In genomic region chr1:30740952-30741894, GRCh38 we compare ENCODE assay signal across 11 cellular contexts. TPM values are rescaled to one million over a fixed set of nuclear protein-coding genes. Genes with fewer than 3 reads are reported as not detected.
A peak's percentile ranks its signal among the peaks of the same experiment; 100 is the strongest.
DNase-seq lines count a peak whose midpoint lies in the region; ATAC-seq and TF ChIP-seq lines count a peak whose summit lies in the region.
"Had no signal": no experiment of that assay in that cellular context is flagged by ENCODE, and none has a peak within 500 bp of the region (broad histone marks: within the 10 kb centered on the region; RNA-seq: fewer than 3 reads in every experiment).

No MANE protein-coding gene starts in this region.

- DNase-seq in DMS53 (lab: John Stamatoyannopoulos, UW): peak; percentile 78
- peak; percentile 21 for DNase-seq in HFF-Myc (ENCODE audit: extremely low read depth, low read depth)
- DNase-seq in activated B cell treated with CpG ODN at 0.5 μM for 24 hours: no peak
- peak; percentile 78 for DNase-seq in kidney tubule cell (ENCODE audit: low spot score)
- DNase-seq in SK-N-DZ (ENCODE audit: low spot score): no peak
- no peak for DNase-seq in mucosa of gallbladder (ENCODE audit: low spot score)
- DNase-seq in GM23338 (ENCODE audit: low spot score): no peak
- DNase-seq: activated CD4-positive, alpha-beta T cell treated with anti-CD3 and anti-CD28 coated beads, Interleukin-2, amount 50 U/mL, for 4 hours; head of caudate nucleus had no signal

- no peaks in the 10 kb centered on the region for H3K9me2 ChIP-seq in GM23338 (ENCODE audit: insufficient read depth)

- H3K4me3 ChIP-seq in HFF-Myc (replicated peaks; ENCODE audit: low read depth, low read length) (no peak overlapping the region), GM23338 (no peak overlapping the region)
- H3K4me3 ChIP-seq: pancreas had no signal

- H3K4me1 Mint-ChIP-seq in activated B cell treated with CpG ODN at 0.5 μM for 24 hours: peaks cover 91% of the 10 kb centered on the region
- peaks cover 13% of the 10 kb centered on the region for H3K4me1 Mint-ChIP-seq in GM23338

- H2AFZ ChIP-seq in GM23338: no peak overlapping the region

- H3K36me3 Mint-ChIP-seq in activated B cell treated with CpG ODN at 0.5 μM for 24 hours (ENCODE audit: low read depth) (peaks cover 93% of the 10 kb centered on the region), GM23338 (ENCODE audit: low read depth) (no peaks in the 10 kb centered on the region)

- H3K36me3 ChIP-seq in GM23338 (ENCODE audit: insufficient read depth): no peaks in the 10 kb centered on the region
- H3K36me3 ChIP-seq: pancreas had no signal

- intact Hi-C loops in activated B cell treated with CpG ODN at 0.5 μM for 24 hours (cut with micrococcal nuclease): no loop called here

- H3F3A ChIP-seq in GM23338 (replicated peaks; ENCODE audit: low read depth): no peaks in the 10 kb centered on the region

- peak overlapping the region; percentile 80 for H3K27ac Mint-ChIP-seq in activated B cell treated with CpG ODN at 0.5 μM for 24 hours
- no peak overlapping the region for H3K27ac Mint-ChIP-seq in GM23338

- POLR2A ChIA-PET in activated B cell treated with CpG ODN at 0.5 μM for 24 hours (lab: Charles Lee): interaction anchor here (0.9 to 25.3 kb wide), 4 partner anchors 10 to 38 kb away, joined by 3 to 662 read pairs (median 340); partner anchors contain the start of genes LAPTM5 and MATN1

- no peaks in the 10 kb centered on the region for H3K79me2 ChIP-seq in GM23338 (replicated peaks; ENCODE audit: insufficient read depth)

- H4K20me1 ChIP-seq in GM23338 (replicated peaks; ENCODE audit: insufficient read depth): no peaks in the 10 kb centered on the region

- peak overlapping the region; percentile 46 for H3K4me3 Mint-ChIP-seq in activated B cell treated with CpG ODN at 0.5 μM for 24 hours
- H3K4me3 Mint-ChIP-seq in GM23338: no peak overlapping the region; the same call in 2 of the 3 replicates

- H3K27me3 ChIP-seq in GM23338 (ENCODE audit: insufficient read depth): no peaks in the 10 kb centered on the region
- H3K27me3 ChIP-seq: pancreas had no signal

- H3K4me1 ChIP-seq in GM23338 (ENCODE audit: insufficient read depth): no peaks in the 10 kb centered on the region

- CTCF ChIA-PET in activated B cell treated with CpG ODN at 0.5 μM for 24 hours (lab: Charles Lee): interaction anchor here (1.1 to 2.1 kb wide), 3 partner anchors 20 to 39 kb away, joined by 4 to 7 read pairs (median 5); no protein-coding TSS in a partner anchor

- no peak for ATAC-seq in activated B cell treated with CpG ODN at 0.5 μM for 24 hours (ENCODE audit: low read depth)
- ATAC-seq in GM21825 (IDR thresholded peaks at IDR 0.05; ENCODE audit: unreplicated experiment): no peak
- ATAC-seq in GM23338: no peak
- ATAC-seq: pancreas had no signal

- no peak for TF ChIP-seq CTCF in HFF-Myc (IDR thresholded peaks at IDR 0.05; ENCODE audit: low read depth, low read length, missing control alignments)
- no peak for TF ChIP-seq CTCF in activated B cell treated with CpG ODN at 0.5 μM for 24 hours (IDR thresholded peaks at IDR 0.05)
- TF ChIP-seq CTCF in GM23338 (conservative IDR thresholded peaks at IDR 0.05; ENCODE audit: low read depth in 2 of 2): no peak

- H3K27ac ChIP-seq in GM23338 (ENCODE audit: low read depth): no peak overlapping the region
- H3K27ac ChIP-seq: pancreas had no signal

- no peaks in the 10 kb centered on the region for H3K9me3 Mint-ChIP-seq in activated B cell treated with CpG ODN at 0.5 μM for 24 hours
- peaks cover 4% of the 10 kb centered on the region; the same call in 1 of the 3 replicates for H3K9me3 Mint-ChIP-seq in GM23338

- no peak overlapping the region for H3K4me2 ChIP-seq in GM23338

- H3K27me3 Mint-ChIP-seq in activated B cell treated with CpG ODN at 0.5 μM for 24 hours (no peaks in the 10 kb centered on the region), GM23338 (ENCODE audit: insufficient read depth, low read depth, poor library complexity) (peaks cover 17% of the 10 kb centered on the region)

TF ChIP-seq in GM23338, 12 proteins besides CTCF, POLR2A, EP300 and RAD21:
- TF ChIP-seq STAT1 (IDR thresholded peaks at IDR 0.05; ENCODE audit: unreplicated experiment) (no peak), CREB1 (CRISPR knock-in tag; IDR thresholded peaks at IDR 0.05; ENCODE audit: low read depth) (no peak), EZH2phosphoT487 (IDR thresholded peaks at IDR 0.05; ENCODE audit: unreplicated experiment) (no peak), ZNF114 (CRISPR knock-in tag; IDR thresholded peaks at IDR 0.05) (no peak), ZNF331 (CRISPR knock-in tag; IDR thresholded peaks at IDR 0.05; ENCODE audit: low read depth) (no peak), ETS1 (IDR thresholded peaks at IDR 0.05) (no peak), EZH2 (IDR thresholded peaks at IDR 0.05; ENCODE audit: low read depth, unreplicated experiment) (no peak), POLR2AphosphoS5 (IDR thresholded peaks at IDR 0.05; ENCODE audit: low read depth) (no peak), JUNB (IDR thresholded peaks at IDR 0.05; ENCODE audit: unreplicated experiment) (no peak), NANOG (IDR thresholded peaks at IDR 0.05; ENCODE audit: borderline replicate concordance) (no peak)
- TF ChIP-seq, protein P1, sequence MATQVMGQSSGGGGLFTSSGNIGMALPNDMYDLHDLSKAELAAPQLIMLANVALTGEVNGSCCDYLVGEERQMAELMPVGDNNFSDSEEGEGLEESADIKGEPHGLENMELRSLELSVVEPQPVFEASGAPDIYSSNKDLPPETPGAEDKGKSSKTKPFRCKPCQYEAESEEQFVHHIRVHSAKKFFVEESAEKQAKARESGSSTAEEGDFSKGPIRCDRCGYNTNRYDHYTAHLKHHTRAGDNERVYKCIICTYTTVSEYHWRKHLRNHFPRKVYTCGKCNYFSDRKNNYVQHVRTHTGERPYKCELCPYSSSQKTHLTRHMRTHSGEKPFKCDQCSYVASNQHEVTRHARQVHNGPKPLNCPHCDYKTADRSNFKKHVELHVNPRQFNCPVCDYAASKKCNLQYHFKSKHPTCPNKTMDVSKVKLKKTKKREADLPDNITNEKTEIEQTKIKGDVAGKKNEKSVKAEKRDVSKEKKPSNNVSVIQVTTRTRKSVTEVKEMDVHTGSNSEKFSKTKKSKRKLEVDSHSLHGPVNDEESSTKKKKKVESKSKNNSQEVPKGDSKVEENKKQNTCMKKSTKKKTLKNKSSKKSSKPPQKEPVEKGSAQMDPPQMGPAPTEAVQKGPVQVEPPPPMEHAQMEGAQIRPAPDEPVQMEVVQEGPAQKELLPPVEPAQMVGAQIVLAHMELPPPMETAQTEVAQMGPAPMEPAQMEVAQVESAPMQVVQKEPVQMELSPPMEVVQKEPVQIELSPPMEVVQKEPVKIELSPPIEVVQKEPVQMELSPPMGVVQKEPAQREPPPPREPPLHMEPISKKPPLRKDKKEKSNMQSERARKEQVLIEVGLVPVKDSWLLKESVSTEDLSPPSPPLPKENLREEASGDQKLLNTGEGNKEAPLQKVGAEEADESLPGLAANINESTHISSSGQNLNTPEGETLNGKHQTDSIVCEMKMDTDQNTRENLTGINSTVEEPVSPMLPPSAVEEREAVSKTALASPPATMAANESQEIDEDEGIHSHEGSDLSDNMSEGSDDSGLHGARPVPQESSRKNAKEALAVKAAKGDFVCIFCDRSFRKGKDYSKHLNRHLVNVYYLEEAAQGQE (IDR thresholded peaks at IDR 0.05; ENCODE audit: unreplicated experiment): no peak
TF ChIP-seq in GM23338: peak in this region for 0.

RNA-seq across cellular contexts. Expression of gene LAPTM5, which starts 16.4 kb away (rescaled TPM):
- 726 and 766 TPM in 2 replicates for total RNA-seq in activated B cell treated with CpG ODN at 0.5 μM for 24 hours
- not detected in 2 replicates for polyA plus RNA-seq in SK-N-DZ (2014; cell fraction: cytosol; rRNA removed)
- not detected in 2 replicates for polyA plus RNA-seq in SK-N-DZ (2014; cell fraction: nucleus; rRNA removed)
- total RNA-seq in mucosa of gallbladder: 111 TPM
- not detected in 2 replicates for total RNA-seq in GM23338 (2014; rRNA removed; shearing (Covaris generic))
- polyA plus RNA-seq in GM23338 (2016; fragmentation: Nextera tagmentation; extraction: Ambion mirVana): 0.21 and 1.0 TPM in 2 replicates

RNA-seq across cellular contexts. Expression of gene MATN1, which starts 17.8 kb away (rescaled TPM):
- 0.93 and 1.2 TPM in 2 replicates for total RNA-seq in activated B cell treated with CpG ODN at 0.5 μM for 24 hours
- not detected in 2 replicates for polyA plus RNA-seq in SK-N-DZ (2014; cell fraction: cytosol; rRNA removed)
- 1.6 TPM in 1 of 2 replicates, not detected in the other for polyA plus RNA-seq in SK-N-DZ (2014; cell fraction: nucleus; rRNA removed)
- 0.12 TPM for total RNA-seq in mucosa of gallbladder
- total RNA-seq in GM23338 (2014; rRNA removed; shearing (Covaris generic)): 0.31 TPM in 1 of 2 replicates, not detected in the other
- polyA plus RNA-seq in GM23338 (2016; fragmentation: Nextera tagmentation; extraction: Ambion mirVana): 0.08 and 0.21 TPM in 2 replicates

Comparison
In these comparisons a context has a peak if more than half of its experiments do, and no peak if none do; other contexts are left out.
1. DNase-seq: peak in DMS53 (single experiment), HFF-Myc (single experiment) and kidney tubule cell (single experiment); none in activated B cell treated with CpG ODN at 0.5 μM for 24 hours (single experiment), SK-N-DZ (single experiment), mucosa of gallbladder (single experiment) and GM23338 (single experiment).
2. RNA of gene LAPTM5, which starts 16.4 kb away (total RNA-seq): 726 to 766 TPM in activated B cell treated with CpG ODN at 0.5 μM for 24 hours and 111 TPM in mucosa of gallbladder (single experiment); not detected in GM23338; every median in the first group is over 100 times any median in the second.